Comparison of ENCODE assay signal across 18 cellular contexts in genomic region chr13:26923824-26924605, GRCh38.
DNase-seq lines count a peak whose midpoint lies in the region; ATAC-seq and TF ChIP-seq lines count a peak whose summit lies in the region.
"Had no signal": no experiment of that assay in that cellular context is flagged by ENCODE, and none has a peak within 500 bp of the region (broad histone marks: within the 10 kb centered on the region; RNA-seq: fewer than 3 reads in every experiment).

No MANE protein-coding gene starts in this region.

- DNase-seq in GM23248 (peak; percentile 38), fibroblast of the aortic adventitia (ENCODE audit: low read depth) (peak; percentile 78), posterior vena cava (ENCODE audit: low spot score) (peak; percentile 52), endothelial cell (ENCODE audit: low spot score) (no peak), OCI-M1 (lab: John Stamatoyannopoulos, UW) (no peak)
- DNase-seq: activated naive CD4-positive, alpha-beta T cell treated with anti-CD3 and anti-CD28 coated beads, Interleukin-2, amount 10 ng/mL, durations not matched to agents 7 days and 5 days; CD4-positive, CD25-positive, alpha-beta regulatory T cell; cortex of kidney; gastrocnemius medialis; kidney glomerular epithelial cell; NCI-H1436 treated with DMSO at 0.1 percent for 48 hours; NCI-H748 treated with DMSO at 0.1 percent for 48 hours; SIG-M5 had no signal

- no peaks in the 10 kb centered on the region for H3K36me3 Mint-ChIP-seq in endothelial cell (ENCODE audit: low read depth, unreplicated experiment)
- H3K36me3 Mint-ChIP-seq: activated naive CD4-positive, alpha-beta T cell treated with anti-CD3 and anti-CD28 coated beads, Interleukin-2, amount 10 ng/mL, durations not matched to agents 7 days and 5 days; CD4-positive, CD25-positive, alpha-beta regulatory T cell; IgD-negative memory B cell; neural progenitor cell had no signal

- H3K9me3 Mint-ChIP-seq in endothelial cell (ENCODE audit: unreplicated experiment): no peaks in the 10 kb centered on the region
- H3K9me3 Mint-ChIP-seq: activated naive CD4-positive, alpha-beta T cell treated with anti-CD3 and anti-CD28 coated beads, Interleukin-2, amount 10 ng/mL, durations not matched to agents 7 days and 5 days; CD4-positive, CD25-positive, alpha-beta regulatory T cell; IgD-negative memory B cell; neural progenitor cell had no signal

- H3K4me1 Mint-ChIP-seq in endothelial cell (ENCODE audit: unreplicated experiment): peaks cover 16% of the 10 kb centered on the region
- H3K4me1 Mint-ChIP-seq: activated naive CD4-positive, alpha-beta T cell treated with anti-CD3 and anti-CD28 coated beads, Interleukin-2, amount 10 ng/mL, durations not matched to agents 7 days and 5 days; CD4-positive, CD25-positive, alpha-beta regulatory T cell; IgD-negative memory B cell had no signal

- H3K27me3 Mint-ChIP-seq in endothelial cell (ENCODE audit: unreplicated experiment): peaks cover 2% of the 10 kb centered on the region

- TF ChIP-seq CTCF in fibroblast of the aortic adventitia (IDR thresholded peaks at IDR 0.05; ENCODE audit: insufficient read depth, low read length): no peak
- no peak for TF ChIP-seq CTCF in endothelial cell (IDR thresholded peaks at IDR 0.05; ENCODE audit: unreplicated experiment)

- no peak overlapping the region for H2AFZ ChIP-seq in GM23248
- H2AFZ ChIP-seq: neural progenitor cell had no signal

- no peaks in the 10 kb centered on the region for H3K79me2 ChIP-seq in GM23248 (ENCODE audit: insufficient read depth)

- intact Hi-C loops in posterior vena cava (cut with DNase I): no loop called here

- no peak overlapping the region for H3K4me2 ChIP-seq in GM23248 (ENCODE audit: unreplicated experiment)
- H3K4me2 ChIP-seq: neural progenitor cell had no signal

- peaks cover 7% of the 10 kb centered on the region; the same call in 1 of the 2 replicates for H3K4me1 ChIP-seq in GM23248 (ENCODE audit: insufficient read depth)
- H3K4me1 ChIP-seq: gastrocnemius medialis, neural progenitor cell, suprapubic skin had no signal

- H3K4me3 ChIP-seq in GM23248: no peak overlapping the region
- H3K4me3 ChIP-seq in fibroblast of the aortic adventitia (ENCODE audit: low read depth, low read length): peak overlapping the region; percentile 2
- H3K4me3 ChIP-seq: gastrocnemius medialis, neural progenitor cell, suprapubic skin had no signal

- H3K9ac ChIP-seq in GM23248: no peak overlapping the region
- H3K9ac ChIP-seq: neural progenitor cell had no signal

- H3K27ac ChIP-seq in GM23248: no peak overlapping the region
- H3K27ac ChIP-seq: gastrocnemius medialis, neural progenitor cell, suprapubic skin had no signal

- H3K36me3 ChIP-seq in GM23248 (ENCODE audit: low read depth): no peaks in the 10 kb centered on the region
- H3K36me3 ChIP-seq: gastrocnemius medialis, neural progenitor cell, suprapubic skin had no signal

- ATAC-seq in SK-N-SH treated with all-trans-retinoic acid at 6 μM for 48 hours: peak; percentile 53
- no peak for ATAC-seq in GM21529 (IDR thresholded peaks at IDR 0.05; ENCODE audit: unreplicated experiment)
- ATAC-seq: gastrocnemius medialis had no signal

- no peaks in the 10 kb centered on the region for H4K20me1 ChIP-seq in GM23248 (ENCODE audit: insufficient read depth)

- H3K27ac Mint-ChIP-seq in endothelial cell (ENCODE audit: unreplicated experiment): no peak overlapping the region
- H3K27ac Mint-ChIP-seq: activated naive CD4-positive, alpha-beta T cell treated with anti-CD3 and anti-CD28 coated beads, Interleukin-2, amount 10 ng/mL, durations not matched to agents 7 days and 5 days; CD4-positive, CD25-positive, alpha-beta regulatory T cell; IgD-negative memory B cell; neural progenitor cell had no signal

- in situ Hi-C loops in GM23248 (cut with MboI): no loop called here

- H3F3A ChIP-seq in GM23248 (ENCODE audit: insufficient read depth): no peaks in the 10 kb centered on the region

- peaks cover 68% of the 10 kb centered on the region for H3K27me3 ChIP-seq in GM23248 (replicated peaks; ENCODE audit: insufficient read depth)
- H3K27me3 ChIP-seq: gastrocnemius medialis, neural progenitor cell had no signal

- WGBS in GM23248 (ENCODE audit: low coverage in 1 of 2, low lambda C conversion rate in 2 of 2, missing lambda C conversion rate in 2 of 2), 2 experiments: 2% methylated on average over 7 of the region's 7 CpGs

- H3K9me3 ChIP-seq in GM23248 (ENCODE audit: low read depth): no peaks in the 10 kb centered on the region
- H3K9me3 ChIP-seq: gastrocnemius medialis, suprapubic skin had no signal

- no peak overlapping the region for H3K4me3 Mint-ChIP-seq in endothelial cell (ENCODE audit: unreplicated experiment)
- H3K4me3 Mint-ChIP-seq: activated naive CD4-positive, alpha-beta T cell treated with anti-CD3 and anti-CD28 coated beads, Interleukin-2, amount 10 ng/mL, durations not matched to agents 7 days and 5 days; CD4-positive, CD25-positive, alpha-beta regulatory T cell; IgD-negative memory B cell; neural progenitor cell had no signal

- H3K9me2 ChIP-seq in GM23248 (ENCODE audit: insufficient read depth): no peaks in the 10 kb centered on the region

TF ChIP-seq in SK-N-SH treated with all-trans-retinoic acid at 6 μM for 48 hours, 23 proteins besides CTCF, POLR2A, EP300 and RAD21 (continues in another document):
- no peak for TF ChIP-seq SNAI2 (CRISPR knock-in tag; IDR thresholded peaks at IDR 0.05)
- TF ChIP-seq ZNF70 (CRISPR knock-in tag; IDR thresholded peaks at IDR 0.05): no peak
- TF ChIP-seq ZC3H10 (CRISPR knock-in tag; IDR thresholded peaks at IDR 0.05): no peak
- TF ChIP-seq PPARA (CRISPR knock-in tag; IDR thresholded peaks at IDR 0.05; ENCODE audit: borderline replicate concordance): no peak
- TF ChIP-seq ISL1 (CRISPR knock-in tag; IDR thresholded peaks at IDR 0.05): no peak
- no peak for TF ChIP-seq TSHZ2 (CRISPR knock-in tag; IDR thresholded peaks at IDR 0.05)
- no peak for TF ChIP-seq PATZ1 (CRISPR knock-in tag; IDR thresholded peaks at IDR 0.05; ENCODE audit: borderline replicate concordance)
- TF ChIP-seq ZNF565 (CRISPR knock-in tag; conservative IDR thresholded peaks at IDR 0.05; ENCODE audit: low read depth): no peak
- TF ChIP-seq ZNF8 (CRISPR knock-in tag; IDR thresholded peaks at IDR 0.05): no peak
- no peak for TF ChIP-seq ESRRG (CRISPR knock-in tag; IDR thresholded peaks at IDR 0.05)
- TF ChIP-seq, protein P1, sequence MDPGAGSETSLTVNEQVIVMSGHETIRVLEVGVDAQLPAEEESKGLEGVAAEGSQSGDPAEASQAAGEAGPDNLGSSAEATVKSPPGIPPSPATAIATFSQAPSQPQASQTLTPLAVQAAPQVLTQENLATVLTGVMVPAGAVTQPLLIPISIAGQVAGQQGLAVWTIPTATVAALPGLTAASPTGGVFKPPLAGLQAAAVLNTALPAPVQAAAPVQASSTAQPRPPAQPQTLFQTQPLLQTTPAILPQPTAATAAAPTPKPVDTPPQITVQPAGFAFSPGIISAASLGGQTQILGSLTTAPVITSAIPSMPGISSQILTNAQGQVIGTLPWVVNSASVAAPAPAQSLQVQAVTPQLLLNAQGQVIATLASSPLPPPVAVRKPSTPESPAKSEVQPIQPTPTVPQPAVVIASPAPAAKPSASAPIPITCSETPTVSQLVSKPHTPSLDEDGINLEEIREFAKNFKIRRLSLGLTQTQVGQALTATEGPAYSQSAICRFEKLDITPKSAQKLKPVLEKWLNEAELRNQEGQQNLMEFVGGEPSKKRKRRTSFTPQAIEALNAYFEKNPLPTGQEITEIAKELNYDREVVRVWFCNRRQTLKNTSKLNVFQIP (CRISPR knock-in tag; IDR thresholded peaks at IDR 0.05; ENCODE audit: borderline replicate concordance, low read depth): no peak

Comparison
In these comparisons a context has a peak if more than half of its experiments do, and no peak if none do; other contexts are left out.
1. DNase-seq: peak in GM23248 (single experiment), fibroblast of the aortic adventitia (single experiment) and posterior vena cava (single experiment); none in endothelial cell (single experiment) and OCI-M1 (single experiment).